9 cellular contexts compared by ENCODE assay signal in the genomic region with DNA sequence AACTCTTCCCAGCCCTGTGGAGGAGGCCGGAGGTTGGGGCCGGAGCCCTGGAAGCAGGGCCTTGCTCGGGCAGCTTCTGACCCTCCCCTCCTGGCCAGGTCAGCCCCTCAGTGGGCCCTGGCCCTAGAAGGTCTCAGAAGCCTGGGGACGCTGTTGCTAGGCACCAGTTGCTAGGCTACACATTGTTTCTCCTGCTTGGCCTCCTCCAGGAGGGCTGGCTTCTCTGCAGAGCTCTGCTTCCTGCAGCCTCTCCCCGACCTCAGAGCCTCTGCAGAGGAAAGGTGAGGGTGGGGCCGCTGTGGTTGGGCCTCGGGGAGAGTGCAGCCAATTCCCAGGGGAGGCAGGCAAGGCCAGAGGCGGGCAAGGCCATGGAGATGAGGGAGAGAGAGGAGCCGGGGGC. TPM values are rescaled to one million over a fixed set of nuclear protein-coding genes. Genes with fewer than 3 reads are reported as not detected.
A peak's percentile ranks its signal among the peaks of the same experiment; 100 is the strongest.
DNase-seq lines count a peak whose midpoint lies in the region; ATAC-seq and TF ChIP-seq lines count a peak whose summit lies in the region.
"Had no signal": no experiment of that assay in that cellular context is flagged by ENCODE, and none has a peak within 500 bp of the region (broad histone marks: within the 10 kb centered on the region; RNA-seq: fewer than 3 reads in every experiment).

No MANE protein-coding gene starts in this region.

- H3K9ac ChIP-seq in colonic mucosa (ENCODE audit: low read depth in 2 of 2, low read length in 2 of 2), result no peak overlapping the region

- POLR2A ChIA-PET in activated CD8-positive, alpha-beta T cell treated with anti-CD3 and anti-CD28 coated beads, Interleukin-2, amount 10 ng/mL, durations not matched to agents 7 days and 5 days (lab: Charles Lee), result interaction anchor here (0.5 kb wide), 1 partner anchor 50 kb away, joined by 3 read pairs; no protein-coding TSS in a partner anchor
- POLR2A ChIA-PET in activated CD8-positive, alpha-beta T cell treated with anti-CD3 and anti-CD28 coated beads for 36 hours (lab: Charles Lee), result no interaction called here
- POLR2A ChIA-PET in activated CD4-positive, alpha-beta memory T cell treated with anti-CD3 and anti-CD28 coated beads, Interleukin-2, amount 10 ng/mL, durations not matched to agents 7 days and 5 days (lab: Charles Lee), result interaction anchor here (1.0 kb wide), 1 partner anchor 119 kb away, joined by 3 read pairs; a partner anchor contains a TSS

- H3K36me3 ChIP-seq in colonic mucosa, result no peaks in the 10 kb centered on the region

- no peaks in the 10 kb centered on the region for H3K36me3 Mint-ChIP-seq in activated CD8-positive, alpha-beta T cell treated with anti-CD3 and anti-CD28 coated beads, Interleukin-2, amount 10 ng/mL, durations not matched to agents 7 days and 5 days (ENCODE audit: low read depth)
- H3K36me3 Mint-ChIP-seq in activated CD8-positive, alpha-beta T cell treated with anti-CD3 and anti-CD28 coated beads for 36 hours (ENCODE audit: low read depth), result no peaks in the 10 kb centered on the region
- no peaks in the 10 kb centered on the region for H3K36me3 Mint-ChIP-seq in activated CD4-positive, alpha-beta memory T cell treated with anti-CD3 and anti-CD28 coated beads, Interleukin-2, amount 10 ng/mL, durations not matched to agents 7 days and 5 days (ENCODE audit: low read depth)

- H3K4me3 Mint-ChIP-seq in activated CD8-positive, alpha-beta T cell treated with anti-CD3 and anti-CD28 coated beads, Interleukin-2, amount 10 ng/mL, durations not matched to agents 7 days and 5 days, result no peak overlapping the region
- H3K4me3 Mint-ChIP-seq in activated CD8-positive, alpha-beta T cell treated with anti-CD3 and anti-CD28 coated beads for 36 hours, result no peak overlapping the region
- no peak overlapping the region for H3K4me3 Mint-ChIP-seq in activated CD4-positive, alpha-beta memory T cell treated with anti-CD3 and anti-CD28 coated beads, Interleukin-2, amount 10 ng/mL, durations not matched to agents 7 days and 5 days

- no peak overlapping the region for H3K27ac ChIP-seq in colonic mucosa

- H3K4me1 Mint-ChIP-seq in activated CD8-positive, alpha-beta T cell treated with anti-CD3 and anti-CD28 coated beads, Interleukin-2, amount 10 ng/mL, durations not matched to agents 7 days and 5 days (ENCODE audit: low read depth), result peaks cover 5% of the 10 kb centered on the region
- H3K4me1 Mint-ChIP-seq in activated CD8-positive, alpha-beta T cell treated with anti-CD3 and anti-CD28 coated beads for 36 hours (ENCODE audit: low read depth), result peaks cover 7% of the 10 kb centered on the region
- H3K4me1 Mint-ChIP-seq in activated CD4-positive, alpha-beta memory T cell treated with anti-CD3 and anti-CD28 coated beads, Interleukin-2, amount 10 ng/mL, durations not matched to agents 7 days and 5 days, result peaks cover 3% of the 10 kb centered on the region

- no peak overlapping the region for H3K4me3 ChIP-seq in colonic mucosa

- peak; percentile 33 for ATAC-seq in activated CD8-positive, alpha-beta T cell treated with anti-CD3 and anti-CD28 coated beads, Interleukin-2, amount 10 ng/mL, durations not matched to agents 7 days and 5 days
- ATAC-seq in activated CD8-positive, alpha-beta T cell treated with anti-CD3 and anti-CD28 coated beads for 36 hours, result no peak

- H3K4me1 ChIP-seq in colonic mucosa, result no peaks in the 10 kb centered on the region

- no peak for TF ChIP-seq CTCF in activated CD8-positive, alpha-beta T cell treated with anti-CD3 and anti-CD28 coated beads for 36 hours (IDR thresholded peaks at IDR 0.05)
- TF ChIP-seq CTCF in colonic mucosa (IDR thresholded peaks at IDR 0.05) (no peak), GM10266 (IDR thresholded peaks at IDR 0.05; ENCODE audit: control insufficient read depth, insufficient read depth, low read depth, missing control alignments) (no peak)

- no peak overlapping the region for H3K27ac Mint-ChIP-seq in activated CD8-positive, alpha-beta T cell treated with anti-CD3 and anti-CD28 coated beads, Interleukin-2, amount 10 ng/mL, durations not matched to agents 7 days and 5 days
- H3K27ac Mint-ChIP-seq in activated CD8-positive, alpha-beta T cell treated with anti-CD3 and anti-CD28 coated beads for 36 hours, result no peak overlapping the region
- H3K27ac Mint-ChIP-seq in activated CD4-positive, alpha-beta memory T cell treated with anti-CD3 and anti-CD28 coated beads, Interleukin-2, amount 10 ng/mL, durations not matched to agents 7 days and 5 days, result no peak overlapping the region

- DNase-seq in activated CD8-positive, alpha-beta T cell treated with anti-CD3 and anti-CD28 coated beads, Interleukin-2, amount 10 ng/mL, durations not matched to agents 7 days and 5 days, result no peak
- DNase-seq in activated CD8-positive, alpha-beta T cell treated with anti-CD3 and anti-CD28 coated beads for 36 hours, result no peak
- DNase-seq in NCI-H2227 treated with DMSO at 0.1 percent for 48 hours (lab: John Stamatoyannopoulos, UW) (peak; percentile 17), colonic mucosa (peak; percentile 29), superior temporal gyrus (ENCODE audit: extremely low spot score) (peak; percentile 13), HPDE6-E6E7 (ENCODE audit: extremely low spot score) (no peak), GM10266 (ENCODE audit: extremely low spot score) (no peak)
- no peak for DNase-seq in activated CD4-positive, alpha-beta memory T cell treated with anti-CD3 and anti-CD28 coated beads, Interleukin-2, amount 10 ng/mL, durations not matched to agents 7 days and 5 days
- DNase-seq: NCI-H1694 had no signal

- H3K27me3 Mint-ChIP-seq in activated CD8-positive, alpha-beta T cell treated with anti-CD3 and anti-CD28 coated beads, Interleukin-2, amount 10 ng/mL, durations not matched to agents 7 days and 5 days (ENCODE audit: low read depth), result no peaks in the 10 kb centered on the region
- peaks cover 4% of the 10 kb centered on the region for H3K27me3 Mint-ChIP-seq in activated CD8-positive, alpha-beta T cell treated with anti-CD3 and anti-CD28 coated beads for 36 hours
- no peaks in the 10 kb centered on the region for H3K27me3 Mint-ChIP-seq in activated CD4-positive, alpha-beta memory T cell treated with anti-CD3 and anti-CD28 coated beads, Interleukin-2, amount 10 ng/mL, durations not matched to agents 7 days and 5 days

- H3K9me3 ChIP-seq in colonic mucosa, result no peaks in the 10 kb centered on the region

- no peaks in the 10 kb centered on the region for H3K9me3 Mint-ChIP-seq in activated CD8-positive, alpha-beta T cell treated with anti-CD3 and anti-CD28 coated beads, Interleukin-2, amount 10 ng/mL, durations not matched to agents 7 days and 5 days (ENCODE audit: insufficient read depth)
- no peaks in the 10 kb centered on the region for H3K9me3 Mint-ChIP-seq in activated CD8-positive, alpha-beta T cell treated with anti-CD3 and anti-CD28 coated beads for 36 hours
- no peaks in the 10 kb centered on the region for H3K9me3 Mint-ChIP-seq in activated CD4-positive, alpha-beta memory T cell treated with anti-CD3 and anti-CD28 coated beads, Interleukin-2, amount 10 ng/mL, durations not matched to agents 7 days and 5 days

- H3K27me3 ChIP-seq in colonic mucosa, result no peaks in the 10 kb centered on the region

- CTCF ChIA-PET in activated CD8-positive, alpha-beta T cell treated with anti-CD3 and anti-CD28 coated beads, Interleukin-2, amount 10 ng/mL, durations not matched to agents 7 days and 5 days (lab: Charles Lee), result interaction anchor here (1.1 to 7.3 kb wide), 3 partner anchors 21 to 158 kb away, joined by 3 to 115 read pairs (median 5); no protein-coding TSS in a partner anchor
- CTCF ChIA-PET in activated CD8-positive, alpha-beta T cell treated with anti-CD3 and anti-CD28 coated beads for 36 hours (lab: Charles Lee), result interaction anchor here (1.0 to 16.7 kb wide), 4 partner anchors 27 to 158 kb away, joined by 3 to 253 read pairs (median 3); no protein-coding TSS in a partner anchor
- CTCF ChIA-PET in activated CD4-positive, alpha-beta memory T cell treated with anti-CD3 and anti-CD28 coated beads, Interleukin-2, amount 10 ng/mL, durations not matched to agents 7 days and 5 days (lab: Charles Lee), result interaction anchor here (1.5 to 5.5 kb wide), 2 partner anchors 24 to 37 kb away, joined by 7 to 52 read pairs; no protein-coding TSS in a partner anchor

- intact Hi-C loops in activated CD8-positive, alpha-beta T cell treated with anti-CD3 and anti-CD28 coated beads for 36 hours (cut with micrococcal nuclease), result no loop called here
- intact Hi-C loops in colonic mucosa (cut with DNase I), result no loop called here

RNA-seq across cellular contexts. Expression of a gene that starts 27.6 kb away (rescaled TPM):
- not detected for total RNA-seq in activated CD8-positive, alpha-beta T cell treated with anti-CD3 and anti-CD28 coated beads, Interleukin-2, amount 10 ng/mL, durations not matched to agents 7 days and 5 days
- total RNA-seq in activated CD8-positive, alpha-beta T cell treated with anti-CD3 and anti-CD28 coated beads for 36 hours, result not detected
- 1 to 10 TPM in 1 of 2 donors, under 1 TPM in 1; 0.54 to 1.3 TPM for total RNA-seq in colonic mucosa
- total RNA-seq in activated CD4-positive, alpha-beta memory T cell treated with anti-CD3 and anti-CD28 coated beads, Interleukin-2, amount 10 ng/mL, durations not matched to agents 7 days and 5 days, result under 1 TPM in 1 of 2 experiments, not detected in 1; 0.13 TPM

RNA-seq across cellular contexts. Expression of a gene that starts 51.0 kb away (rescaled TPM):
- total RNA-seq in activated CD8-positive, alpha-beta T cell treated with anti-CD3 and anti-CD28 coated beads, Interleukin-2, amount 10 ng/mL, durations not matched to agents 7 days and 5 days, result 10 to 100 TPM; 51.6 to 54.3 TPM
- total RNA-seq in activated CD8-positive, alpha-beta T cell treated with anti-CD3 and anti-CD28 coated beads for 36 hours, result 10 to 100 TPM; 33.6 to 35.3 TPM
- total RNA-seq in colonic mucosa, result 10 to 100 TPM; 38.3 to 38.5 TPM
- total RNA-seq in activated CD4-positive, alpha-beta memory T cell treated with anti-CD3 and anti-CD28 coated beads, Interleukin-2, amount 10 ng/mL, durations not matched to agents 7 days and 5 days, result 10 to 100 TPM; 47.3 to 47.5 TPM

RNA-seq across cellular contexts. Expression of a gene that starts 51.2 kb away (rescaled TPM):
- 10 to 100 TPM; 94.8 to 98.4 TPM for total RNA-seq in activated CD8-positive, alpha-beta T cell treated with anti-CD3 and anti-CD28 coated beads, Interleukin-2, amount 10 ng/mL, durations not matched to agents 7 days and 5 days
- total RNA-seq in activated CD8-positive, alpha-beta T cell treated with anti-CD3 and anti-CD28 coated beads for 36 hours, result 100 to 1,000 TPM in 1 of 2 experiments, 10 to 100 TPM in 1; 98.5 to 105 TPM
- total RNA-seq in colonic mucosa, result 10 to 100 TPM; 56.2 to 65.8 TPM
- total RNA-seq in activated CD4-positive, alpha-beta memory T cell treated with anti-CD3 and anti-CD28 coated beads, Interleukin-2, amount 10 ng/mL, durations not matched to agents 7 days and 5 days, result 10 to 100 TPM; 89.6 to 90.2 TPM

Comparison
In these comparisons a context has a peak if more than half of its experiments do, and no peak if none do; other contexts are left out.
1. DNase-seq: peak in NCI-H2227 treated with DMSO at 0.1 percent for 48 hours (single experiment), colonic mucosa (single experiment) and superior temporal gyrus (single experiment); none in activated CD8-positive, alpha-beta T cell treated with anti-CD3 and anti-CD28 coated beads, Interleukin-2, amount 10 ng/mL, durations not matched to agents 7 days and 5 days (single experiment), activated CD8-positive, alpha-beta T cell treated with anti-CD3 and anti-CD28 coated beads for 36 hours (single experiment), HPDE6-E6E7 (single experiment), activated CD4-positive, alpha-beta memory T cell treated with anti-CD3 and anti-CD28 coated beads, Interleukin-2, amount 10 ng/mL, durations not matched to agents 7 days and 5 days (single experiment) and GM10266 (single experiment).